ENCODE assay signal across 1 cellular context in genomic region chr19:18233224-18233825, GRCh38.
A peak's percentile ranks its signal among the peaks of the same experiment; 100 is the strongest.
TF ChIP-seq lines count a peak whose summit lies in the region.

No MANE protein-coding gene starts in this region.

TF ChIP-seq in HepG2, 621 proteins besides CTCF, POLR2A, EP300 and RAD21 (continued from another document and continues in another):
- no peak for TF ChIP-seq ZKSCAN1 (IDR thresholded peaks at IDR 0.05; ENCODE audit: low read length)
- TF ChIP-seq ATM (IDR thresholded peaks at IDR 0.05; ENCODE audit: borderline replicate concordance) = no peak
- TF ChIP-seq KDM5A (IDR thresholded peaks at IDR 0.05; ENCODE audit: borderline replicate concordance, low read length) = no peak
- TF ChIP-seq DR1 (CRISPR knock-in tag; IDR thresholded peaks at IDR 0.05) = no peak; the same call in 1 of the 2 replicates
- TF ChIP-seq HBP1 (CRISPR knock-in tag; IDR thresholded peaks at IDR 0.05; ENCODE audit: low read depth) = peak; percentile 95
- no peak for TF ChIP-seq MNT (IDR thresholded peaks at IDR 0.05)
- TF ChIP-seq ZNF891 (CRISPR knock-in tag; IDR thresholded peaks at IDR 0.05) = peak; percentile 96
- TF ChIP-seq YEATS4 (CRISPR knock-in tag; IDR thresholded peaks at IDR 0.05; ENCODE audit: borderline replicate concordance) = peak; percentile 50
- peak; percentile 89; the same call in 1 of the 2 replicates for TF ChIP-seq ARNT2 (CRISPR knock-in tag; IDR thresholded peaks at IDR 0.05; ENCODE audit: low read depth)
- TF ChIP-seq GMEB1 (CRISPR knock-in tag; IDR thresholded peaks at IDR 0.05; ENCODE audit: borderline replicate concordance) = no peak
- 0 out of 2 replicates have a peak, but pooled peaks have one; percentile 41 for TF ChIP-seq ZMYM3 (CRISPR knock-in tag; IDR thresholded peaks at IDR 0.05)
- TF ChIP-seq MYNN (CRISPR knock-in tag; IDR thresholded peaks at IDR 0.05; ENCODE audit: low read depth) = peak; percentile 63; the same call in 1 of the 2 replicates
- TF ChIP-seq ZNF792 (CRISPR knock-in tag; IDR thresholded peaks at IDR 0.05) = peak; percentile 98
- 0 out of 2 replicates have a peak, but pooled peaks have one; percentile 30 for TF ChIP-seq ZNF782 (CRISPR knock-in tag; IDR thresholded peaks at IDR 0.05; ENCODE audit: borderline replicate concordance)
- TF ChIP-seq CC2D1A (CRISPR knock-in tag; IDR thresholded peaks at IDR 0.05) = no peak
- peak in 1 of 2 experiments; percentile 67; a peak in 2 of 4 replicates for TF ChIP-seq ATF4 (CRISPR knock-in tag; IDR thresholded peaks at IDR 0.05)
- no peak for TF ChIP-seq POGK (CRISPR knock-in tag; conservative IDR thresholded peaks at IDR 0.05)
- TF ChIP-seq ZNF430 (CRISPR knock-in tag; IDR thresholded peaks at IDR 0.05) = peak; percentile 95
- peak; percentile 97 for TF ChIP-seq ERF (CRISPR knock-in tag; IDR thresholded peaks at IDR 0.05)
- TF ChIP-seq ZNF468 (CRISPR knock-in tag; IDR thresholded peaks at IDR 0.05) = no peak
- peak; percentile 76; the same call in 1 of the 2 replicates for TF ChIP-seq ZNF691 (CRISPR knock-in tag; IDR thresholded peaks at IDR 0.05; ENCODE audit: borderline replicate concordance, low read depth)
- peak; percentile 80; the same call in 1 of the 2 replicates for TF ChIP-seq ZNF709 (CRISPR knock-in tag; IDR thresholded peaks at IDR 0.05)
- TF ChIP-seq ZNF274 (CRISPR knock-in tag; IDR thresholded peaks at IDR 0.05) = peak; percentile 95; the same call in 1 of the 2 replicates
- peak; percentile 93 for TF ChIP-seq ZBTB26 (CRISPR knock-in tag; IDR thresholded peaks at IDR 0.05; ENCODE audit: borderline replicate concordance)
- TF ChIP-seq RELA (CRISPR knock-in tag; IDR thresholded peaks at IDR 0.05) = no peak
- peak; percentile 93 for TF ChIP-seq ZNF816 (CRISPR knock-in tag; IDR thresholded peaks at IDR 0.05; ENCODE audit: borderline replicate concordance)
- TF ChIP-seq MIER3 (CRISPR knock-in tag; IDR thresholded peaks at IDR 0.05; ENCODE audit: borderline replicate concordance) = peak; percentile 72; the same call in 1 of the 2 replicates
- peak; percentile 92 for TF ChIP-seq BORCS8-MEF2B (CRISPR knock-in tag; IDR thresholded peaks at IDR 0.05)
- TF ChIP-seq ZNF10 (CRISPR knock-in tag; IDR thresholded peaks at IDR 0.05; ENCODE audit: borderline replicate concordance, low read depth) = no peak
- TF ChIP-seq ZNF580 (CRISPR knock-in tag; IDR thresholded peaks at IDR 0.05; ENCODE audit: borderline replicate concordance, low read depth) = peak; percentile 93
- 0 out of 2 replicates have a peak, but pooled peaks have one; percentile 80 for TF ChIP-seq ZNF737 (CRISPR knock-in tag; IDR thresholded peaks at IDR 0.05; ENCODE audit: borderline replicate concordance)
- no peak for TF ChIP-seq ZNF644 (CRISPR knock-in tag; IDR thresholded peaks at IDR 0.05; ENCODE audit: low read depth)
- TF ChIP-seq GMEB2 (CRISPR knock-in tag; IDR thresholded peaks at IDR 0.05; ENCODE audit: low read depth) = no peak
- peak; percentile 36; the same call in 1 of the 2 replicates for TF ChIP-seq ZNF121 (CRISPR knock-in tag; IDR thresholded peaks at IDR 0.05)
- no peak for TF ChIP-seq MAFK (conservative IDR thresholded peaks at IDR 0.05 in 1 of 2, IDR thresholded peaks at IDR 0.05 in 1 of 2; ENCODE audit: low read length in 2 of 2)
- no peak for TF ChIP-seq AGO1 (IDR thresholded peaks at IDR 0.05; ENCODE audit: low read depth, low read length, poor library complexity, severe bottlenecking)
- TF ChIP-seq ZNF800 (CRISPR knock-in tag; IDR thresholded peaks at IDR 0.05) = peak; percentile 87; the same call in 1 of the 2 replicates
- TF ChIP-seq RBFOX2 (IDR thresholded peaks at IDR 0.05; ENCODE audit: low read depth, low read length) = no peak
- peak; percentile 53; the same call in 1 of the 2 replicates for TF ChIP-seq HOMEZ (CRISPR knock-in tag; IDR thresholded peaks at IDR 0.05; ENCODE audit: low read depth)
- 0 out of 2 replicates have a peak, but pooled peaks have one; percentile 55 for TF ChIP-seq ZFAT (CRISPR knock-in tag; conservative IDR thresholded peaks at IDR 0.05)
- no peak for TF ChIP-seq U2AF1 (optimal IDR thresholded peaks at IDR 0.05; ENCODE audit: low read depth, low read length)
- peak; percentile 94 for TF ChIP-seq ARHGAP35 (CRISPR knock-in tag; IDR thresholded peaks at IDR 0.05; ENCODE audit: borderline replicate concordance)
- no peak for TF ChIP-seq ZNF747 (CRISPR knock-in tag; IDR thresholded peaks at IDR 0.05; ENCODE audit: borderline replicate concordance)
- no peak for TF ChIP-seq FOXJ3 (CRISPR knock-in tag; IDR thresholded peaks at IDR 0.05; ENCODE audit: borderline replicate concordance)
- no peak for TF ChIP-seq ZNF136 (CRISPR knock-in tag; IDR thresholded peaks at IDR 0.05; ENCODE audit: low read depth)
- TF ChIP-seq ZKSCAN8 (CRISPR knock-in tag; IDR thresholded peaks at IDR 0.05; ENCODE audit: borderline replicate concordance) = 0 out of 2 replicates have a peak, but pooled peaks have one; percentile 63
- TF ChIP-seq ARNTL (CRISPR knock-in tag; IDR thresholded peaks at IDR 0.05) = 0 out of 2 replicates have a peak, but pooled peaks have one; percentile 57
- TF ChIP-seq ZNF749 (CRISPR knock-in tag; IDR thresholded peaks at IDR 0.05; ENCODE audit: borderline replicate concordance) = peak; percentile 76; the same call in 1 of the 2 replicates
- TF ChIP-seq ATF1 (CRISPR knock-in tag; IDR thresholded peaks at IDR 0.05) = no peak
